In genomic region chr10:101444058-101444457, GRCh38 we compare ENCODE assay signal across 11 cellular contexts.
DNase-seq lines count a peak whose midpoint lies in the region; ATAC-seq, FAIRE-seq and TF ChIP-seq lines count a peak whose summit lies in the region.
"Had no signal": no experiment of that assay in that cellular context is flagged by ENCODE, and none has a peak within 500 bp of the region (broad histone marks: within the 10 kb centered on the region; RNA-seq: fewer than 3 reads in every experiment).

No MANE protein-coding gene starts in this region.

- H3K36me3 Mint-ChIP-seq in activated naive CD8-positive, alpha-beta T cell treated with anti-CD3 and anti-CD28 coated beads for 36 hours, result no peaks in the 10 kb centered on the region
- H3K36me3 Mint-ChIP-seq: IgD-negative memory B cell had no signal

- H3K9me3 ChIP-seq in vagina, result no peaks in the 10 kb centered on the region

- H3K36me3 ChIP-seq in BJ (ENCODE audit: control insufficient read depth, insufficient read depth, low read length) (no peaks in the 10 kb centered on the region), vagina (no peaks in the 10 kb centered on the region)

- H3K27ac Mint-ChIP-seq in activated naive CD8-positive, alpha-beta T cell treated with anti-CD3 and anti-CD28 coated beads for 36 hours, result no peak overlapping the region
- H3K27ac Mint-ChIP-seq: IgD-negative memory B cell had no signal

- peak; percentile 88 for FAIRE-seq in H54 (lab: Jason Lieb, UNC)
- peak; percentile 26 for FAIRE-seq in RCC 7860 (lab: Jason Lieb, UNC)

- POLR2A ChIA-PET in BJ (lab: Charles Lee), result interaction anchor here (0.6 kb wide), 1 partner anchor 60 kb away, joined by 4 read pairs; no protein-coding TSS in a partner anchor

- no peak overlapping the region for H3K4me3 ChIP-seq in BJ (ENCODE audit: low read depth, low read length)
- H3K4me3 ChIP-seq in vagina, result no peak overlapping the region

- H3K4me1 ChIP-seq in vagina, result peaks cover 5% of the 10 kb centered on the region

- intact Hi-C loops in vagina (cut with DNase I), result no loop called here

- ATAC-seq in HG03469 (IDR thresholded peaks at IDR 0.05; ENCODE audit: unreplicated experiment), result no peak

- H3K27me3 ChIP-seq in BJ (ENCODE audit: control insufficient read depth, insufficient read depth, low read length) (no peaks in the 10 kb centered on the region), vagina (no peaks in the 10 kb centered on the region)

- no peak overlapping the region for H3K27ac ChIP-seq in vagina

- TF ChIP-seq POLR2A in H54 (IDR thresholded peaks at IDR 0.05; ENCODE audit: low read depth, low read length), result no peak
- no peak for TF ChIP-seq POLR2A in vagina (IDR thresholded peaks at IDR 0.05)

- no peaks in the 10 kb centered on the region for H3K9me3 Mint-ChIP-seq in activated naive CD8-positive, alpha-beta T cell treated with anti-CD3 and anti-CD28 coated beads for 36 hours
- H3K9me3 Mint-ChIP-seq: IgD-negative memory B cell had no signal

- CTCF ChIA-PET in BJ (lab: Yijun Ruan, JAX), result interaction anchor here (0.7 to 3.0 kb wide), 11 partner anchors 9 to 230 kb away, joined by 3 to 17 read pairs (median 4); no protein-coding TSS in a partner anchor

- TF ChIP-seq CTCF in BJ (IDR thresholded peaks at IDR 0.05; ENCODE audit: insufficient read depth, low read depth, low read length) (peak; percentile 32), vagina (IDR thresholded peaks at IDR 0.05) (no peak)

- peaks cover 3% of the 10 kb centered on the region for H3K4me1 Mint-ChIP-seq in activated naive CD8-positive, alpha-beta T cell treated with anti-CD3 and anti-CD28 coated beads for 36 hours

- DNase-seq in BJ (ENCODE audit: low read depth) (no peak), H54 (ENCODE audit: insufficient read length, low spot score) (no peak), RCC 7860 (ENCODE audit: low spot score) (no peak), germinal center (ENCODE audit: low spot score) (peak; percentile 13), SHP77 (lab: John Stamatoyannopoulos, UW) (no peak), vagina (ENCODE audit: extremely low spot score in 2 of 2) (no peak)
- no peak for DNase-seq in activated naive CD8-positive, alpha-beta T cell treated with anti-CD3 and anti-CD28 coated beads for 36 hours
- DNase-seq: activated naive CD4-positive, alpha-beta T cell treated with Interleukin-2 at 50 U/mL for 16 hours; occipital lobe had no signal

- no peak overlapping the region for H3K4me3 Mint-ChIP-seq in activated naive CD8-positive, alpha-beta T cell treated with anti-CD3 and anti-CD28 coated beads for 36 hours
- H3K4me3 Mint-ChIP-seq: IgD-negative memory B cell had no signal

- H3K27me3 Mint-ChIP-seq in activated naive CD8-positive, alpha-beta T cell treated with anti-CD3 and anti-CD28 coated beads for 36 hours, result no peaks in the 10 kb centered on the region
- H3K27me3 Mint-ChIP-seq: IgD-negative memory B cell had no signal
